ENCODE assay signal across 30 cellular contexts in genomic region chr1:26041978-26042377, GRCh38. TPM values are rescaled to one million over a fixed set of nuclear protein-coding genes. Genes with fewer than 3 reads are reported as not detected.
A peak's percentile ranks its signal among the peaks of the same experiment; 100 is the strongest.
DNase-seq lines count a peak whose midpoint lies in the region; ATAC-seq, FAIRE-seq and TF ChIP-seq lines count a peak whose summit lies in the region.
"Had no signal": no experiment of that assay in that cellular context is flagged by ENCODE, and none has a peak within 500 bp of the region (broad histone marks: within the 10 kb centered on the region; RNA-seq: fewer than 3 reads in every experiment).

No MANE protein-coding gene starts in this region.

- no peaks in the 10 kb centered on the region for H3K27me3 ChIP-seq in K562 (ENCODE audit: control insufficient read depth in 2 of 2, insufficient read depth in 2 of 2, low read length in 2 of 2)
- H3K27me3 ChIP-seq in body of pancreas: no peaks in the 10 kb centered on the region
- H3K27me3 ChIP-seq in osteoblast (ENCODE audit: insufficient read depth, low read length): peaks cover 55% of the 10 kb centered on the region

- H3K27ac ChIP-seq in K562 (ENCODE audit: extremely low read depth, low read depth, low read length) (no peak overlapping the region), body of pancreas (peak overlapping the region in 3 of 4 donors; percentile 87 to 96 (median 93)), osteoblast (ENCODE audit: low read depth, low read length) (no peak overlapping the region)
- H3K27ac ChIP-seq: BLaER1 had no signal

- CTCF ChIA-PET in K562 (lab: Yijun Ruan, JAX; ENCODE audit: low intra/inter-chr PET ratio): no interaction called here

- in situ Hi-C loops in K562 (cut with MboI): loop anchor here (5.0 kb wide), 2 partner anchors 65 to 105 kb away; no protein-coding TSS in a partner anchor

- peak; percentile 15 for FAIRE-seq in K562 (lab: Jason Lieb, UNC)
- FAIRE-seq: A204.1, GM12878, GM12892, GM18507 had no signal

- no peaks in the 10 kb centered on the region for H3K9me3 ChIP-seq in K562 (replicated peaks; ENCODE audit: control insufficient read depth, insufficient read depth, low read depth, low read length)
- H3K9me3 ChIP-seq in body of pancreas: no peaks in the 10 kb centered on the region
- H3K9me3 ChIP-seq in osteoblast (ENCODE audit: low read depth, low read length): no peaks in the 10 kb centered on the region
- H3K9me3 ChIP-seq: BE2C, BLaER1 had no signal

- H3K79me2 ChIP-seq in K562 (ENCODE audit: control insufficient read depth, insufficient read depth, low read length) (no peaks in the 10 kb centered on the region), osteoblast (ENCODE audit: insufficient read depth, low read length) (no peaks in the 10 kb centered on the region)

- H3K9me1 ChIP-seq in K562 (ENCODE audit: control insufficient read depth, insufficient read depth, low read length): no peaks in the 10 kb centered on the region

- no peak for TF ChIP-seq RAD21 in K562 (CRISPR knock-in tag; conservative IDR thresholded peaks at IDR 0.05 in 1 of 2, IDR thresholded peaks at IDR 0.05 in 1 of 2)

- H4K20me1 ChIP-seq in K562 (replicated peaks; ENCODE audit: control insufficient read depth, insufficient read depth, low read length) (no peaks in the 10 kb centered on the region), osteoblast (ENCODE audit: insufficient read depth, low read length) (no peaks in the 10 kb centered on the region)
- H4K20me1 ChIP-seq: BLaER1 had no signal

- POLR2A ChIA-PET in K562 (lab: Yijun Ruan, JAX): interaction anchor here (0.6 to 1.4 kb wide), 5 partner anchors 43 to 147 kb away, joined by 3 to 4 read pairs (median 3); no protein-coding TSS in a partner anchor

- H2AFZ ChIP-seq in K562 (ENCODE audit: low read depth, low read length): no peak overlapping the region
- no peak overlapping the region for H2AFZ ChIP-seq in osteoblast (ENCODE audit: low read length)

- 62% methylated on average over 4 of the region's 4 CpGs for WGBS in K562 (ENCODE audit: insufficient coverage, low coverage, missing lambda C conversion rate)
- WGBS in body of pancreas, 2 donors: 71 to 79% methylated on average over 4 of the region's 4 CpGs

- TF ChIP-seq POLR2A in K562 (conservative IDR thresholded peaks at IDR 0.05) (no peak), body of pancreas (IDR thresholded peaks at IDR 0.05) (no peak)

- no peak for TF ChIP-seq EP300 in K562 (IDR thresholded peaks at IDR 0.05; ENCODE audit: low read length)

- peak overlapping the region in 1 of 2 experiments; percentile 56; a peak in 1 of 4 replicates for H3K9ac ChIP-seq in K562 (ENCODE audit: insufficient read depth in 1 of 2, low read depth in 2 of 2, low read length in 2 of 2)
- H3K9ac ChIP-seq: BLaER1 had no signal

- H3K4me3 ChIP-seq in K562 (no peak overlapping the region), body of pancreas (no peak overlapping the region), osteoblast (ENCODE audit: insufficient read depth, low read length) (no peak overlapping the region)
- H3K4me3 ChIP-seq: BLaER1, GM12878 had no signal

- no peak for ATAC-seq in K562
- ATAC-seq in body of pancreas: no peak
- ATAC-seq in GM21723 (IDR thresholded peaks at IDR 0.05; ENCODE audit: unreplicated experiment): no peak
- ATAC-seq: GM12878 had no signal

- H3K36me3 ChIP-seq in K562 (ENCODE audit: control insufficient read depth, insufficient read depth, low read length) (no peaks in the 10 kb centered on the region), body of pancreas (replicated peaks in 1 of 2; ENCODE audit: insufficient read depth in 1 of 2, low read depth in 2 of 2) (peaks cover 0 to 2% of the 10 kb centered on the region in 2 donors), osteoblast (ENCODE audit: insufficient read depth, low read length) (no peaks in the 10 kb centered on the region)
- H3K36me3 ChIP-seq: BE2C, BLaER1 had no signal

- no peak for TF ChIP-seq CTCF in K562 (IDR thresholded peaks at IDR 0.05 in 2 of 3, conservative IDR thresholded peaks at IDR 0.05 in 1 of 3; ENCODE audit: insufficient read depth in 2 of 3, low read depth in 1 of 3, low read length in 3 of 3)
- TF ChIP-seq CTCF in body of pancreas (IDR thresholded peaks at IDR 0.05): no peak
- TF ChIP-seq CTCF in osteoblast (IDR thresholded peaks at IDR 0.05; ENCODE audit: extremely low read depth, low read depth, low read length): no peak

- intact Hi-C loops in K562 (cut with micrococcal nuclease) (no loop called here), body of pancreas (cut with DNase I) (no loop called here)

- DNase-seq in K562 (ENCODE audit: extremely low read depth in 1 of 4, low spot score in 3 of 4) (no peak), body of pancreas (no peak), osteoblast (ENCODE audit: insufficient read length, low spot score, missing footprints) (peak; percentile 72), MV-4-11 (lab: John Stamatoyannopoulos, UW) (no peak)
- DNase-seq: 8988T; ACHN; BE2C; C1 segment of cervical spinal cord; CD4-positive, alpha-beta memory T cell; CD4-positive, CD25-positive, alpha-beta regulatory T cell; CD8-positive, alpha-beta memory T cell; COR-L47; DMS 273 treated with DMSO at 0.1 percent for 48 hours; DMS153; DMS53; DMS79; DND-41; EL; GDM1 had no signal

- H3K4me1 ChIP-seq in K562 (replicated peaks in 1 of 2; ENCODE audit: control insufficient read depth in 2 of 2, insufficient read depth in 2 of 2, low read length in 2 of 2): peaks cover 26 to 55% of the 10 kb centered on the region in 2 experiments; a peak in 4 of 5 replicates
- peaks cover 97% of the 10 kb centered on the region for H3K4me1 ChIP-seq in body of pancreas
- peaks cover under 1% of the 10 kb centered on the region for H3K4me1 ChIP-seq in osteoblast (ENCODE audit: insufficient read depth, low read length)
- H3K4me1 ChIP-seq: BE2C had no signal

- BruUV-seq in K562 (replicated peaks; lab: Mats Ljungman, UMichigan): no TSS peak

- no peak overlapping the region for H3K4me2 ChIP-seq in K562 (ENCODE audit: insufficient read depth, low read length)
- H3K4me2 ChIP-seq in osteoblast (ENCODE audit: insufficient read depth, low read length): no peak overlapping the region
- H3K4me2 ChIP-seq: BLaER1 had no signal

RNA-seq across cellular contexts. Expression of gene SLC30A2, which starts 3.9 kb away (rescaled TPM):
- total RNA-seq in K562 (2011; cell fraction: chromatin; rRNA removed; ENCODE audit: low replicate concordance): 0.42 TPM in 1 of 2 replicates, not detected in the other
- 0.33 and 0.53 TPM in 2 replicates for total RNA-seq in K562 (2011; cell fraction: nucleolus; rRNA removed)
- 0.51 TPM in 1 of 2 replicates, not detected in the other for total RNA-seq in K562 (2011; cell fraction: nucleoplasm; rRNA removed)
- total RNA-seq in K562 (2014; rRNA removed) (0.18 TPM in 1 of 2 replicates, not detected in the other), K562 (2014; rRNA removed; fragmentation: Illumina TruSeq; extraction: Trizol) (not detected in 2 replicates), K562 (2015; rRNA removed; fragmentation: Illumina TruSeq; extraction: Trizol) (not detected in 2 replicates), K562 (2021) (0.11 and 0.13 TPM in 2 replicates), body of pancreas (10 to 100 TPM; 44.5 to 64.6 TPM), osteoblast (not detected in 2 replicates)
- polyA plus RNA-seq in K562 (2011; rRNA removed) (0.07 and 0.08 TPM in 2 replicates), K562 (2014; fragmentation: Illumina TruSeq; extraction: Trizol) (0.07 TPM in 1 of 2 replicates, not detected in the other), K562 (2014; fragmentation: Nextera tagmentation; extraction: Ambion mirVana) (under 1 TPM; 0.01 to 0.06 TPM), K562 (2014; rRNA removed) (0.03 TPM in 1 of 2 replicates, not detected in the other)
- 0.19 and 0.22 TPM in 2 replicates for polyA plus RNA-seq in K562 (2011; cell fraction: cytosol; rRNA removed)
- polyA plus RNA-seq in K562 (2011; cell fraction: nucleus; rRNA removed): 0.10 TPM in 2 replicates
- polyA plus RNA-seq in K562 (2012): 0.03 and 0.32 TPM in 2 replicates
- 0.21 TPM in 1 of 2 replicates, not detected in the other for polyA minus RNA-seq in K562 (2011; rRNA and poly(A)+ RNA removed)
- not detected in 2 replicates for polyA minus RNA-seq in K562 (2011; cell fraction: cytosol; rRNA and poly(A)+ RNA removed)
- 0.13 TPM in 1 of 2 replicates, not detected in the other for polyA minus RNA-seq in K562 (2011; cell fraction: nucleus; rRNA and poly(A)+ RNA removed)
- total RNA-seq: A673; CD4-positive, alpha-beta memory T cell; CD4-positive, CD25-positive, alpha-beta regulatory T cell; CD8-positive, alpha-beta memory T cell; Daoy had no signal
- polyA plus RNA-seq: AG04450; CD14-positive monocyte; CD4-positive, alpha-beta memory T cell; CD8-positive, alpha-beta memory T cell; GM12878 had no signal

RNA-seq across cellular contexts. Expression of gene EXTL1, which starts 20.4 kb away (rescaled TPM):
- 0.58 TPM in 1 of 2 replicates, not detected in the other for total RNA-seq in K562 (2011; cell fraction: chromatin; rRNA removed; ENCODE audit: low replicate concordance)
- 1.5 and 2.0 TPM in 2 replicates for total RNA-seq in K562 (2011; cell fraction: nucleolus; rRNA removed)
- 0.95 and 1.9 TPM in 2 replicates for total RNA-seq in K562 (2011; cell fraction: nucleoplasm; rRNA removed)
- total RNA-seq in K562 (2014; rRNA removed) (0.12 and 0.23 TPM in 2 replicates), K562 (2014; rRNA removed; fragmentation: Illumina TruSeq; extraction: Trizol) (0.04 TPM in 1 of 2 replicates, not detected in the other), K562 (2015; rRNA removed; fragmentation: Illumina TruSeq; extraction: Trizol) (0.07 and 0.08 TPM in 2 replicates), K562 (2021) (0.13 and 0.16 TPM in 2 replicates), body of pancreas (not detected), osteoblast (1.4 and 3.2 TPM in 2 replicates)
- polyA plus RNA-seq in K562 (2011; rRNA removed) (0.07 and 0.11 TPM in 2 replicates), K562 (2014; fragmentation: Illumina TruSeq; extraction: Trizol) (0.06 TPM in 1 of 2 replicates, not detected in the other), K562 (2014; fragmentation: Nextera tagmentation; extraction: Ambion mirVana) (not detected), K562 (2014; rRNA removed) (0.09 and 0.16 TPM in 2 replicates)
- 0.07 and 0.13 TPM in 2 replicates for polyA plus RNA-seq in K562 (2011; cell fraction: cytosol; rRNA removed)
- polyA plus RNA-seq in K562 (2011; cell fraction: nucleus; rRNA removed): 0.28 and 0.32 TPM in 2 replicates
- polyA plus RNA-seq in K562 (2012): 0.13 and 0.68 TPM in 2 replicates
- polyA minus RNA-seq in K562 (2011; rRNA and poly(A)+ RNA removed): 0.11 and 0.18 TPM in 2 replicates
- 0.29 and 0.55 TPM in 2 replicates for polyA minus RNA-seq in K562 (2011; cell fraction: cytosol; rRNA and poly(A)+ RNA removed)
- 1.3 and 2.3 TPM in 2 replicates for polyA minus RNA-seq in K562 (2011; cell fraction: nucleus; rRNA and poly(A)+ RNA removed)
- total RNA-seq: A673; CD4-positive, CD25-positive, alpha-beta regulatory T cell; CD8-positive, alpha-beta memory T cell; GM12878 had no signal
- polyA plus RNA-seq: CD14-positive monocyte; CD4-positive, alpha-beta memory T cell; CD8-positive, alpha-beta memory T cell; GM12878 had no signal

RNA-seq across cellular contexts. Expression of gene TRIM63, which starts 25.5 kb away (rescaled TPM):
- total RNA-seq in K562 (2011; cell fraction: chromatin; rRNA removed; ENCODE audit: low replicate concordance): 0.74 and 0.77 TPM in 2 replicates
- 0.26 and 0.67 TPM in 2 replicates for total RNA-seq in K562 (2011; cell fraction: nucleolus; rRNA removed)
- total RNA-seq in K562 (2011; cell fraction: nucleoplasm; rRNA removed): 0.44 and 0.99 TPM in 2 replicates
- total RNA-seq in K562 (2014; rRNA removed) (0.24 and 0.50 TPM in 2 replicates), K562 (2014; rRNA removed; fragmentation: Illumina TruSeq; extraction: Trizol) (0.32 and 0.36 TPM in 2 replicates), K562 (2015; rRNA removed; fragmentation: Illumina TruSeq; extraction: Trizol) (0.19 and 0.22 TPM in 2 replicates), K562 (2021) (0.16 and 0.44 TPM in 2 replicates), body of pancreas (not detected), osteoblast (under 0.01 and 0.36 TPM in 2 replicates)
- polyA plus RNA-seq in K562 (2011; rRNA removed) (0.42 and 0.57 TPM in 2 replicates), K562 (2014; fragmentation: Illumina TruSeq; extraction: Trizol) (0.28 and 0.48 TPM in 2 replicates), K562 (2014; fragmentation: Nextera tagmentation; extraction: Ambion mirVana) (under 1 TPM; 0.08 to 0.10 TPM), K562 (2014; rRNA removed) (0.22 and 0.40 TPM in 2 replicates)
- polyA plus RNA-seq in K562 (2011; cell fraction: cytosol; rRNA removed): 0.31 and 0.43 TPM in 2 replicates
- polyA plus RNA-seq in K562 (2011; cell fraction: nucleus; rRNA removed): 0.41 and 0.65 TPM in 2 replicates
- 0.38 and 0.60 TPM in 2 replicates for polyA plus RNA-seq in K562 (2012)
- 0.28 and 0.54 TPM in 2 replicates for polyA minus RNA-seq in K562 (2011; rRNA and poly(A)+ RNA removed)
- not detected in 2 replicates for polyA minus RNA-seq in K562 (2011; cell fraction: cytosol; rRNA and poly(A)+ RNA removed)
- 0.27 and 0.33 TPM in 2 replicates for polyA minus RNA-seq in K562 (2011; cell fraction: nucleus; rRNA and poly(A)+ RNA removed)
- total RNA-seq: A673; CD4-positive, alpha-beta memory T cell; CD4-positive, CD25-positive, alpha-beta regulatory T cell; CD8-positive, alpha-beta memory T cell; Daoy; G401; GM12878 had no signal
- polyA plus RNA-seq: AG04450; CD14-positive monocyte; CD4-positive, alpha-beta memory T cell; CD4-positive, CD25-positive, alpha-beta regulatory T cell; CD8-positive, alpha-beta memory T cell; GM12878 had no signal

RNA-seq across cellular contexts. Expression of gene PAFAH2, which starts 44.1 kb away (rescaled TPM):
- total RNA-seq in K562 (2011; cell fraction: chromatin; rRNA removed; ENCODE audit: low replicate concordance): 9.2 and 10.7 TPM in 2 replicates
- total RNA-seq in K562 (2011; cell fraction: nucleolus; rRNA removed): 7.3 and 7.8 TPM in 2 replicates
- 6.4 and 7.5 TPM in 2 replicates for total RNA-seq in K562 (2011; cell fraction: nucleoplasm; rRNA removed)
- 5.5 and 6.5 TPM in 2 replicates for total RNA-seq in K562 (2014; rRNA removed)
- total RNA-seq in K562 (2014; rRNA removed; fragmentation: Illumina TruSeq; extraction: Trizol): 6.4 and 6.8 TPM in 2 replicates
- total RNA-seq in K562 (2015; rRNA removed; fragmentation: Illumina TruSeq; extraction: Trizol): 6.3 and 6.4 TPM in 2 replicates
- 4.7 and 5.9 TPM in 2 replicates for total RNA-seq in K562 (2021)
- polyA plus RNA-seq in K562 (2011; rRNA removed): 7.5 and 10.9 TPM in 2 replicates
- 6.0 and 7.6 TPM in 2 replicates for polyA plus RNA-seq in K562 (2011; cell fraction: cytosol; rRNA removed)
- 6.5 and 9.1 TPM in 2 replicates for polyA plus RNA-seq in K562 (2011; cell fraction: nucleus; rRNA removed)
- 4.5 and 7.8 TPM in 2 replicates for polyA plus RNA-seq in K562 (2012)
- polyA plus RNA-seq in K562 (2014; fragmentation: Illumina TruSeq; extraction: Trizol): 7.0 and 8.7 TPM in 2 replicates
- 1 to 10 TPM; 4.2 to 7.0 TPM for polyA plus RNA-seq in K562 (2014; fragmentation: Nextera tagmentation; extraction: Ambion mirVana)
- 6.0 and 6.9 TPM in 2 replicates for polyA plus RNA-seq in K562 (2014; rRNA removed)
- 8.3 and 11.1 TPM in 2 replicates for polyA minus RNA-seq in K562 (2011; rRNA and poly(A)+ RNA removed)
- 4.3 and 7.0 TPM in 2 replicates for polyA minus RNA-seq in K562 (2011; cell fraction: cytosol; rRNA and poly(A)+ RNA removed)
- polyA minus RNA-seq in K562 (2011; cell fraction: nucleus; rRNA and poly(A)+ RNA removed): 4.0 and 5.7 TPM in 2 replicates
- total RNA-seq in body of pancreas: 10 to 100 TPM; 14.8 to 46.4 TPM
- total RNA-seq in osteoblast: 6.5 and 6.9 TPM in 2 replicates

Comparison
In these comparisons a context has a peak if more than half of its experiments do, and no peak if none do; other contexts are left out.
1. H3K27ac ChIP-seq: peak in body of pancreas (3 of 4); none in K562 (single experiment) and osteoblast (single experiment).
2. RNA of gene SLC30A2, which starts 3.9 kb away (total RNA-seq): 44.5 to 64.6 TPM in body of pancreas; 0.11 to 0.53 TPM in K562 and not detected in osteoblast; every median in the first group is over 10 times any median in the second.